1 cellular context compared by ENCODE assay signal in genomic region chr10:91796332-91797076, GRCh38.
TF ChIP-seq lines count a peak whose summit lies in the region.

No MANE protein-coding gene starts in this region.

TF ChIP-seq in GM12878, 131 proteins besides CTCF, POLR2A, EP300 and RAD21 (continued from another document and continues in another):
- TF ChIP-seq PML (IDR thresholded peaks at IDR 0.05; ENCODE audit: low read length) (no peak), SIX5 (IDR thresholded peaks at IDR 0.05; ENCODE audit: low read depth, low read length, severe bottlenecking) (no peak), RELA (IDR thresholded peaks at IDR 0.05; ENCODE audit: borderline replicate concordance, partially characterized antibody) (no peak), ZSCAN29 (IDR thresholded peaks at IDR 0.05) (no peak), POU2F2 (IDR thresholded peaks at IDR 0.05; ENCODE audit: borderline replicate concordance, low read depth, low read length) (peak; percentile 88), ZBTB4 (CRISPR knock-in tag; IDR thresholded peaks at IDR 0.05) (no peak), NFYA (IDR thresholded peaks at IDR 0.05; ENCODE audit: borderline replicate concordance, low read depth, low read length) (no peak), REST (IDR thresholded peaks at IDR 0.05; ENCODE audit: low read depth, low read length) (no peak), MYB (IDR thresholded peaks at IDR 0.05; ENCODE audit: borderline replicate concordance, low read depth, low read length) (no peak), CREM (IDR thresholded peaks at IDR 0.05; ENCODE audit: low read depth) (no peak), IRF4 (IDR thresholded peaks at IDR 0.05; ENCODE audit: low read depth, low read length) (peak; percentile 59; the same call in 1 of the 2 replicates), CUX1 (IDR thresholded peaks at IDR 0.05; ENCODE audit: insufficient replicate concordance, low read depth, low read length) (no peak), BCLAF1 (IDR thresholded peaks at IDR 0.05) (no peak), EED (IDR thresholded peaks at IDR 0.05; ENCODE audit: low read depth) (no peak), EGR1 (IDR thresholded peaks at IDR 0.05; ENCODE audit: borderline replicate concordance in 1 of 2, low read depth in 2 of 2, low read length in 2 of 2) (no peak), RELB (IDR thresholded peaks at IDR 0.05; ENCODE audit: low read depth) (no peak; the same call in 1 of the 2 replicates), SUZ12 (IDR thresholded peaks at IDR 0.05; ENCODE audit: unreplicated experiment) (no peak), MTA3 (IDR thresholded peaks at IDR 0.05; ENCODE audit: borderline replicate concordance, low read length) (no peak), TARDBP (IDR thresholded peaks at IDR 0.05; ENCODE audit: borderline replicate concordance) (no peak), STAT3 (IDR thresholded peaks at IDR 0.05; ENCODE audit: low read depth, low read length) (no peak), ELK1 (IDR thresholded peaks at IDR 0.05; ENCODE audit: low read depth, low read length) (no peak), POLR2AphosphoS2 (IDR thresholded peaks at IDR 0.05; ENCODE audit: low read depth, low read length) (no peak), SMARCA5 (IDR thresholded peaks at IDR 0.05) (no peak), CREB1 (IDR thresholded peaks at IDR 0.05; ENCODE audit: low read depth) (no peak), BCL3 (IDR thresholded peaks at IDR 0.05; ENCODE audit: borderline replicate concordance, insufficient read depth, low read depth, low read length, poor library complexity, severe bottlenecking) (no peak), MAX (IDR thresholded peaks at IDR 0.05; ENCODE audit: low read depth, low read length) (no peak), KDM1A (IDR thresholded peaks at IDR 0.05; ENCODE audit: borderline replicate concordance) (0 out of 2 replicates have a peak, but pooled peaks have one; percentile 24), ZBTB11 (CRISPR knock-in tag; IDR thresholded peaks at IDR 0.05) (no peak), LARP7 (IDR thresholded peaks at IDR 0.05) (no peak), CHD2 (IDR thresholded peaks at IDR 0.05; ENCODE audit: borderline replicate concordance, low read depth, low read length) (no peak)
